ENCODE assay signal across 16 cellular contexts in the genomic region with DNA sequence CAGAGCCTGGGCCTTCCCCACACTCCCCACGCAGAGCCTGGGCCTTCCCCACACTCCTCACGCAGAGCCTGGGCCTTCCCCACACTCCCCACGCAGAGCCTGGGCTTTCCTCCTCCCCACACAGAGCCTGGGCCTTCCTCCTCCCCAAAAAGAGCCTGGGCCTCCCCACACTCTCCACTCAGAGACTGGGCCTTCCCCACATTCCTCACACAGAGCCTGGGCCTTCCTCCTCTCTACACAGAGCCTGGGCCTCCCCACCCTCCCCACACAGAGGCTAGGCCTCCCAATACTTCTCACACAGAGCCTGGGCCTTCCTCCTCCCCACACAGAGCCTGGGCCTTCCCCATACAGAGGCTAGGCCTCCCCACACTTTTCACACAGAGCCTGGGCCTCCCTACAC. TPM values are rescaled to one million over a fixed set of nuclear protein-coding genes. Genes with fewer than 3 reads are reported as not detected.
DNase-seq lines count a peak whose midpoint lies in the region; ATAC-seq and TF ChIP-seq lines count a peak whose summit lies in the region.
"Had no signal": no experiment of that assay in that cellular context is flagged by ENCODE, and none has a peak within 500 bp of the region (broad histone marks: within the 10 kb centered on the region; RNA-seq: fewer than 3 reads in every experiment).

No MANE protein-coding gene starts in this region.

- DNase-seq in activated naive CD4-positive, alpha-beta T cell treated with Interleukin-2 at 50 U/mL for 16 hours = peak; percentile 10
- no peak for DNase-seq in activated naive CD4-positive, alpha-beta T cell treated with anti-CD3 and anti-CD28 coated beads, Interleukin-2, amount 50 U/mL, for 16 hours
- DNase-seq in UCSD-AML1 (lab: John Stamatoyannopoulos, UW; ENCODE audit: unreplicated experiment) (peak; percentile 70), endodermal cell (no peak), suprapubic skin (ENCODE audit: low spot score in 2 of 2) (no peak), SK-N-DZ (ENCODE audit: low spot score) (no peak)
- DNase-seq in stimulated activated naive CD8-positive, alpha-beta T cell treated with anti-CD3 and anti-CD28 coated beads, Interleukin-15, Interleukin-2, amounts not matched to agents 100 U/mL and 50 U/mL, for 24 hours = peak; percentile 36
- DNase-seq in activated CD4-positive, CD25-positive, alpha-beta regulatory T cell (lab: John Stamatoyannopoulos, UW) = no peak
- DNase-seq: activated CD4-positive, alpha-beta T cell treated with anti-CD3 and anti-CD28 coated beads, Interleukin-2, amount 10 ng/mL, durations not matched to agents 7 days and 5 days; erythroblast; lower lobe of right lung; NCI-H1436 treated with DMSO at 0.1 percent for 48 hours; nucleus accumbens; PC-9; T-helper 1 cell; tibial artery had no signal

- 90 to 91% methylated on average over 2 to 3 of the region's 3 CpGs for WGBS in endodermal cell (ENCODE audit: insufficient coverage in 1 of 2, insufficient read length in 1 of 2), 2 experiments
- WGBS in suprapubic skin = 83% methylated on average over 2 of the region's 3 CpGs

- H3K9me3 ChIP-seq in endodermal cell (ENCODE audit: control insufficient read depth, low read length) (no peaks in the 10 kb centered on the region), suprapubic skin (no peaks in the 10 kb centered on the region)
- H3K9me3 ChIP-seq: lower lobe of right lung, tibial artery had no signal

- no peaks in the 10 kb centered on the region for H3K9me3 Mint-ChIP-seq in endodermal cell
- H3K9me3 Mint-ChIP-seq: activated CD4-positive, alpha-beta T cell treated with anti-CD3 and anti-CD28 coated beads, Interleukin-2, amount 10 ng/mL, durations not matched to agents 7 days and 5 days had no signal

- H3K36me3 ChIP-seq in endodermal cell (ENCODE audit: control insufficient read depth, insufficient read depth, low read length) = peaks cover 10% of the 10 kb centered on the region
- no peaks in the 10 kb centered on the region for H3K36me3 ChIP-seq in suprapubic skin
- H3K36me3 ChIP-seq: lower lobe of right lung, tibial artery had no signal

- H3K27me3 ChIP-seq in endodermal cell (ENCODE audit: control insufficient read depth, insufficient read depth, low read length, poor library complexity, severe bottlenecking) = no peaks in the 10 kb centered on the region
- H3K27me3 ChIP-seq in suprapubic skin = peaks cover 5% of the 10 kb centered on the region

- TF ChIP-seq POLR2A in suprapubic skin (IDR thresholded peaks at IDR 0.05) = no peak

- H3K4me1 Mint-ChIP-seq in endodermal cell = peaks cover 4% of the 10 kb centered on the region
- H3K4me1 Mint-ChIP-seq: activated CD4-positive, alpha-beta T cell treated with anti-CD3 and anti-CD28 coated beads, Interleukin-2, amount 10 ng/mL, durations not matched to agents 7 days and 5 days had no signal

- H3K27ac ChIP-seq in endodermal cell (ENCODE audit: low read depth, low read length) = no peak overlapping the region
- H3K27ac ChIP-seq in suprapubic skin = no peak overlapping the region
- H3K27ac ChIP-seq: lower lobe of right lung, PC-9, tibial artery had no signal

- TF ChIP-seq EP300 in suprapubic skin (IDR thresholded peaks at IDR 0.05) = no peak

- H3K4me3 ChIP-seq in endodermal cell (ENCODE audit: low read length) = no peak overlapping the region
- H3K4me3 ChIP-seq in suprapubic skin = no peak overlapping the region
- H3K4me3 ChIP-seq: lower lobe of right lung, PC-9, tibial artery had no signal

- H3K4me1 ChIP-seq in endodermal cell (ENCODE audit: control insufficient read depth, insufficient read depth, low read length) (no peaks in the 10 kb centered on the region), suprapubic skin (no peaks in the 10 kb centered on the region)
- H3K4me1 ChIP-seq: lower lobe of right lung, tibial artery had no signal

- H3K36me3 Mint-ChIP-seq in endodermal cell (ENCODE audit: low read depth) = peaks cover 3% of the 10 kb centered on the region

- H3K4me3 Mint-ChIP-seq in endodermal cell = no peak overlapping the region
- H3K4me3 Mint-ChIP-seq: activated CD4-positive, alpha-beta T cell treated with anti-CD3 and anti-CD28 coated beads, Interleukin-2, amount 10 ng/mL, durations not matched to agents 7 days and 5 days had no signal

- no peak for TF ChIP-seq CTCF in endodermal cell (conservative IDR thresholded peaks at IDR 0.05)
- TF ChIP-seq CTCF in suprapubic skin (IDR thresholded peaks at IDR 0.05) = no peak

- no peaks in the 10 kb centered on the region for H3K27me3 Mint-ChIP-seq in endodermal cell (ENCODE audit: insufficient read depth)
- H3K27me3 Mint-ChIP-seq: activated CD4-positive, alpha-beta T cell treated with anti-CD3 and anti-CD28 coated beads, Interleukin-2, amount 10 ng/mL, durations not matched to agents 7 days and 5 days had no signal

- peak; percentile 70 for ATAC-seq in stimulated activated naive CD8-positive, alpha-beta T cell treated with anti-CD3 and anti-CD28 coated beads, Interleukin-15, Interleukin-2, amounts not matched to agents 100 U/mL and 50 U/mL, for 24 hours
- ATAC-seq: lower lobe of right lung had no signal

- no peak overlapping the region for H3K9ac ChIP-seq in endodermal cell (ENCODE audit: extremely low read depth, low read length, poor library complexity, severe bottlenecking)

- H3K27ac Mint-ChIP-seq in endodermal cell = peak overlapping the region; percentile 77
- H3K27ac Mint-ChIP-seq: activated CD4-positive, alpha-beta T cell treated with anti-CD3 and anti-CD28 coated beads, Interleukin-2, amount 10 ng/mL, durations not matched to agents 7 days and 5 days had no signal

RNA-seq across cellular contexts. Expression of a gene that starts 11.1 kb away (rescaled TPM):
- 10 to 100 TPM in 1 of 2 donors, 1 to 10 TPM in 1; 9.9 to 10.5 TPM for total RNA-seq in endodermal cell
- 4.3 TPM for polyA plus RNA-seq in endodermal cell (2013, experiment 1 of 2)
- 2.9 TPM for polyA plus RNA-seq in endodermal cell (2013, experiment 2 of 2)
- total RNA-seq in suprapubic skin = under 1 TPM in 2 of 4 donors, not detected in 2; 0.11 to 0.21 TPM
- polyA plus RNA-seq in SK-N-DZ (2014; cell fraction: cytosol; rRNA removed) = 0.02 and 0.08 TPM in 2 replicates
- polyA plus RNA-seq in SK-N-DZ (2014; cell fraction: nucleus; rRNA removed) = not detected in 2 replicates
- total RNA-seq: activated CD4-positive, alpha-beta T cell treated with anti-CD3 and anti-CD28 coated beads, Interleukin-2, amount 10 ng/mL, durations not matched to agents 7 days and 5 days; PC-9 had no signal

Comparison
In these comparisons a context has a peak if more than half of its experiments do, and no peak if none do; other contexts are left out.
1. DNase-seq: peak in activated naive CD4-positive, alpha-beta T cell treated with Interleukin-2 at 50 U/mL for 16 hours (single experiment), UCSD-AML1 (single experiment) and stimulated activated naive CD8-positive, alpha-beta T cell treated with anti-CD3 and anti-CD28 coated beads, Interleukin-15, Interleukin-2, amounts not matched to agents 100 U/mL and 50 U/mL, for 24 hours (single experiment); none in activated naive CD4-positive, alpha-beta T cell treated with anti-CD3 and anti-CD28 coated beads, Interleukin-2, amount 50 U/mL, for 16 hours (single experiment), endodermal cell (single experiment), activated CD4-positive, CD25-positive, alpha-beta regulatory T cell (0 of 4), suprapubic skin (0 of 2) and SK-N-DZ (single experiment).
2. RNA of a gene that starts 11.1 kb away (total RNA-seq): 9.9 to 10.5 TPM in endodermal cell; 0.11 to 0.21 TPM in suprapubic skin; every median in the first group is over 4 times any median in the second.